Comparison of ENCODE assay signal across 20 cellular contexts in the genomic region with DNA sequence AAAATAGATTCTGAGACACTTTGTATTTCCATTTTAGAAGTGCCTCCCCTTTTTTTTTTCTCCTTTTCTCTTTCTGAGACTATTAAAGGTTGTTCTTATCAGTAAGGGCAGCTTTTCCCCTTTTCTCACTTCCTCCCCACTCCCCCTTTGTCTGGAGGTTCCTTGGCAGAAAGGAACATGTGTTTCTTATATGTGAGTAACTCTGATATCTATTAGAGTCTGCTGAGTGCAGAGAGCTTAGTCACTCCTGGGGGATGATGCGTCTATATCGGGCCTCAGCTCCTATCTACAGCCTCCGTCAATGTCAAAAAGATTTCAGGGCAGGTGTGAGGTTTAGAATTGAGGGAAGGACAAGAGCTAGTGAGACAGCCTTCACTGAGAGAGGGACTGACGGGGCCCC.
DNase-seq lines count a peak whose midpoint lies in the region; ATAC-seq and TF ChIP-seq lines count a peak whose summit lies in the region.
"Had no signal": no experiment of that assay in that cellular context is flagged by ENCODE, and none has a peak within 500 bp of the region (broad histone marks: within the 10 kb centered on the region; RNA-seq: fewer than 3 reads in every experiment).

No MANE protein-coding gene starts in this region.

- no peaks in the 10 kb centered on the region for H3K4me1 ChIP-seq in foreskin keratinocyte
- H3K4me1 ChIP-seq: A549, esophagus squamous epithelium, tibial nerve had no signal

- no peak overlapping the region for H3K27ac ChIP-seq in foreskin keratinocyte
- H3K27ac ChIP-seq in dorsolateral prefrontal cortex, result no peak overlapping the region
- H3K27ac ChIP-seq: A549, esophagus squamous epithelium, tibial nerve, WERI-Rb-1 had no signal

- H3K27me3 ChIP-seq in foreskin keratinocyte (peaks cover 11% of the 10 kb centered on the region), dorsolateral prefrontal cortex (no peaks in the 10 kb centered on the region)
- H3K27me3 ChIP-seq: esophagus squamous epithelium, tibial nerve had no signal

- intact Hi-C loops in dorsolateral prefrontal cortex (cut with DNase I), result loop anchor here in 1 of 2 donors (5.0 to 10.0 kb wide), 2 partner anchors 98 to 1205 kb away; no protein-coding TSS in a partner anchor

- peak; percentile 53 for ATAC-seq in foreskin keratinocyte
- no peak for ATAC-seq in GM18858 (IDR thresholded peaks at IDR 0.05; ENCODE audit: unreplicated experiment)
- no peak for ATAC-seq in HG03045 (IDR thresholded peaks at IDR 0.05; ENCODE audit: unreplicated experiment)
- ATAC-seq: A549; activated CD8-positive, alpha-beta T cell treated with anti-CD3 and anti-CD28 coated beads for 36 hours; stimulated activated naive CD8-positive, alpha-beta T cell treated with anti-CD3 and anti-CD28 coated beads, Interleukin-15, Interleukin-2, amounts not matched to agents 100 U/mL and 50 U/mL, for 24 hours; T-cell had no signal

- DNase-seq in AG08396 (ENCODE audit: low spot score) (peak; percentile 20), HS-5 (ENCODE audit: low read depth) (peak; percentile 18), astrocyte of the spinal cord (ENCODE audit: low read depth, low spot score) (peak; percentile 42), foreskin keratinocyte (no peak), dorsolateral prefrontal cortex (no peak), SHP77 (lab: John Stamatoyannopoulos, UW) (no peak)
- DNase-seq: activated CD8-positive, alpha-beta T cell treated with anti-CD3 and anti-CD28 coated beads for 36 hours; activated naive CD4-positive, alpha-beta T cell treated with anti-CD3 and anti-CD28 coated beads for 36 hours; activated T-cell treated with anti-CD3 and anti-CD28 coated beads, Interleukin-2, amount 50 U/mL, for 24 hours; CD4-positive, alpha-beta T cell; esophagus squamous epithelium; NCI-H1930; NK-92 treated with Interleukin-12 subunit alpha and Interleukin-12 subunit beta, amount 100 ng/mL, for 24 hours; stimulated activated naive CD8-positive, alpha-beta T cell treated with anti-CD3 and anti-CD28 coated beads, Interleukin-15, Interleukin-2, amounts not matched to agents 100 U/mL and 50 U/mL, for 24 hours; T-cell; WERI-Rb-1 had no signal

- TF ChIP-seq CTCF in astrocyte of the spinal cord (IDR thresholded peaks at IDR 0.05; ENCODE audit: low read depth, low read length), result no peak
- TF ChIP-seq CTCF in foreskin keratinocyte (conservative IDR thresholded peaks at IDR 0.05), result no peak
- no peak for TF ChIP-seq CTCF in dorsolateral prefrontal cortex (IDR thresholded peaks at IDR 0.05 in 54 of 56, conservative IDR thresholded peaks at IDR 0.05 in 2 of 56; ENCODE audit: low read depth in 1 of 56, partially characterized antibody in 56 of 56)

- H3K4me3 ChIP-seq in astrocyte of the spinal cord (ENCODE audit: low read depth, low read length) (no peak overlapping the region), dorsolateral prefrontal cortex (no peak overlapping the region)
- H3K4me3 ChIP-seq: A549, esophagus squamous epithelium, tibial nerve had no signal

- in situ Hi-C loops in astrocyte of the spinal cord (cut with HindIII; ENCODE audit: low sequenced_read_pairs), result no loop called here

Comparison
In these comparisons a context has a peak if more than half of its experiments do, and no peak if none do; other contexts are left out.
1. DNase-seq: peak in AG08396 (single experiment), HS-5 (single experiment) and astrocyte of the spinal cord (single experiment); none in foreskin keratinocyte (0 of 2), dorsolateral prefrontal cortex (0 of 10) and SHP77 (0 of 2).